10 cellular contexts compared by ENCODE assay signal in the genomic region with DNA sequence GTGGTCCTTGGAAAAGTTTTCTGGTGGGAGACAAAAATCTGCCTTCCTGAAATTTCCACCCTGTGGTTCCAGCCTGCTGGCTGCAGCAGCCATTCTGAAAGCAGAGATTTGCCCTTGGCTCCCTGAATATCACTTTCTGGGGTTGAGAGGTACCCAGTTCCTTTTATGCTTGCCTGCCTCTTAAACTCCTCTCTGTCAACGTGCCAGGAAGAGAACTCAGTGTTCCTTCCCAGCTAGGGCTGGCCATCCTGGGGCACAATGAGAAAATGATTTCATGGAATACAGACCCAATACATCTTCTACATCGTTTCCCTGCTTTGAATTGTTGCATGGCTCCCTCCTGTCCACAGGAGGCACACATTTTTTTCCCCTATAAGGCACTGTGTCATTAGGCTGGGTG. TPM values are rescaled to one million over a fixed set of nuclear protein-coding genes. Genes with fewer than 3 reads are reported as not detected.
DNase-seq lines count a peak whose midpoint lies in the region; ATAC-seq and TF ChIP-seq lines count a peak whose summit lies in the region.
"Had no signal": no experiment of that assay in that cellular context is flagged by ENCODE, and none has a peak within 500 bp of the region (broad histone marks: within the 10 kb centered on the region; RNA-seq: fewer than 3 reads in every experiment).

No MANE protein-coding gene starts in this region.

- H3K27me3 ChIP-seq in lower lobe of right lung (ENCODE audit: low read depth) (no peaks in the 10 kb centered on the region), testis (no peaks in the 10 kb centered on the region)

- POLR2A ChIA-PET in activated B cell treated with CpG ODN at 0.5 μM for 24 hours (lab: Charles Lee): interaction anchor here (1.8 kb wide), 1 partner anchor 17 kb away, joined by 8 read pairs; no protein-coding TSS in a partner anchor

- H3K27ac ChIP-seq in lower lobe of right lung (peak overlapping the region; percentile 91), testis (peak overlapping the region; percentile 96 to 97)

- no peak for TF ChIP-seq POLR2A in testis (IDR thresholded peaks at IDR 0.05)

- H3K27ac Mint-ChIP-seq in activated B cell treated with CpG ODN at 0.5 μM for 24 hours: no peak overlapping the region

- peaks cover 24% of the 10 kb centered on the region for H3K4me1 ChIP-seq in lower lobe of right lung
- peaks cover 36% of the 10 kb centered on the region for H3K4me1 ChIP-seq in testis

- H3K36me3 ChIP-seq in lower lobe of right lung: no peaks in the 10 kb centered on the region
- no peaks in the 10 kb centered on the region for H3K36me3 ChIP-seq in testis (ENCODE audit: low read depth, missing control alignments)

- H3K9me3 Mint-ChIP-seq in activated T-cell treated with anti-CD3 and anti-CD28 coated beads, Interleukin-2, amount 50 U/mL, for 4 hours: no peaks in the 10 kb centered on the region
- no peaks in the 10 kb centered on the region for H3K9me3 Mint-ChIP-seq in activated B cell treated with CpG ODN at 0.5 μM for 24 hours

- H3K4me1 Mint-ChIP-seq in activated T-cell treated with anti-CD3 and anti-CD28 coated beads, Interleukin-2, amount 50 U/mL, for 4 hours (ENCODE audit: low read depth): peaks cover 11% of the 10 kb centered on the region
- H3K4me1 Mint-ChIP-seq in activated B cell treated with CpG ODN at 0.5 μM for 24 hours: peaks cover 30% of the 10 kb centered on the region

- H3K9me3 ChIP-seq in lower lobe of right lung (no peaks in the 10 kb centered on the region), testis (no peaks in the 10 kb centered on the region)

- TF ChIP-seq CTCF in activated B cell treated with CpG ODN at 0.5 μM for 24 hours (IDR thresholded peaks at IDR 0.05) (no peak), lower lobe of right lung (IDR thresholded peaks at IDR 0.05) (no peak), testis (IDR thresholded peaks at IDR 0.05) (no peak), GM20000 (IDR thresholded peaks at IDR 0.05; ENCODE audit: extremely low read depth, missing control alignments) (no peak)

- no peaks in the 10 kb centered on the region for H3K27me3 Mint-ChIP-seq in activated T-cell treated with anti-CD3 and anti-CD28 coated beads, Interleukin-2, amount 50 U/mL, for 4 hours (ENCODE audit: low read depth)
- H3K27me3 Mint-ChIP-seq in activated B cell treated with CpG ODN at 0.5 μM for 24 hours: peaks cover 2% of the 10 kb centered on the region

- intact Hi-C loops in activated B cell treated with CpG ODN at 0.5 μM for 24 hours (cut with micrococcal nuclease) (loop anchor here (10.0 kb wide), 1 partner anchor 270 kb away; no protein-coding TSS in a partner anchor), lower lobe of right lung (cut with DNase I) (no loop called here), testis (cut with DNase I; ENCODE audit: low total_unique reads) (no loop called here)

- ATAC-seq in activated T-cell treated with anti-CD3 and anti-CD28 coated beads, Interleukin-2, amount 50 U/mL, for 4 hours: no peak
- ATAC-seq in activated B cell treated with CpG ODN at 0.5 μM for 24 hours (ENCODE audit: low read depth) (no peak), lower lobe of right lung (no peak), GM21360 (IDR thresholded peaks at IDR 0.05; ENCODE audit: unreplicated experiment) (no peak)

- H3K4me3 Mint-ChIP-seq in activated T-cell treated with anti-CD3 and anti-CD28 coated beads, Interleukin-2, amount 50 U/mL, for 4 hours: peak overlapping the region; percentile 87
- peak overlapping the region; percentile 91 for H3K4me3 Mint-ChIP-seq in activated B cell treated with CpG ODN at 0.5 μM for 24 hours

- no peak for DNase-seq in activated T-cell treated with anti-CD3 and anti-CD28 coated beads, Interleukin-2, amount 50 U/mL, for 4 hours
- DNase-seq in activated T-cell treated with anti-CD3 and anti-CD28 coated beads for 4 hours: no peak
- no peak for DNase-seq in activated B cell treated with CpG ODN at 0.5 μM for 24 hours
- DNase-seq in lower lobe of right lung: no peak
- peak; percentile 44 for DNase-seq in testis
- DNase-seq in GM20000 (ENCODE audit: low spot score): no peak
- DNase-seq in NAMALWA (ENCODE audit: low spot score): no peak
- DNase-seq: activated naive CD4-positive, alpha-beta T cell; KG1 had no signal

- no peak overlapping the region for H3K4me3 ChIP-seq in lower lobe of right lung
- H3K4me3 ChIP-seq in testis: no peak overlapping the region

- H3K36me3 Mint-ChIP-seq in activated T-cell treated with anti-CD3 and anti-CD28 coated beads, Interleukin-2, amount 50 U/mL, for 4 hours (ENCODE audit: insufficient read depth): no peaks in the 10 kb centered on the region
- H3K36me3 Mint-ChIP-seq in activated B cell treated with CpG ODN at 0.5 μM for 24 hours (ENCODE audit: low read depth): peaks cover 15% of the 10 kb centered on the region

- CTCF ChIA-PET in activated B cell treated with CpG ODN at 0.5 μM for 24 hours (lab: Charles Lee): interaction anchor here (1.0 to 1.8 kb wide), 3 partner anchors 16 to 29 kb away, joined by 3 to 10 read pairs (median 3); a partner anchor contains a TSS

- WGBS in testis, 2 donors: 3 to 13% methylated on average over 2 of the region's 2 CpGs

RNA-seq across cellular contexts. Expression of a gene that starts 1.6 kb away (rescaled TPM):
- 10 to 100 TPM; 11.6 to 13.7 (median 13.1) TPM for total RNA-seq in activated T-cell treated with anti-CD3 and anti-CD28 coated beads, Interleukin-2, amount 50 U/mL, for 4 hours
- total RNA-seq in activated B cell treated with CpG ODN at 0.5 μM for 24 hours (11.2 and 14.0 TPM in 2 replicates), lower lobe of right lung (6.5 TPM), testis (10 to 100 TPM; 24.6 to 30.2 TPM)
- 38.6 TPM for polyA plus RNA-seq in testis (ENCODE audit: insufficient read depth, low read depth, low replicate concordance)

RNA-seq across cellular contexts. Expression of a gene that starts 29.3 kb away (rescaled TPM):
- 10 to 100 TPM; 10.4 to 11.8 (median 11.4) TPM for total RNA-seq in activated T-cell treated with anti-CD3 and anti-CD28 coated beads, Interleukin-2, amount 50 U/mL, for 4 hours
- total RNA-seq in activated B cell treated with CpG ODN at 0.5 μM for 24 hours (20.8 and 21.4 TPM in 2 replicates), lower lobe of right lung (30.4 TPM), testis (10 to 100 TPM; 65.3 to 70.7 TPM)
- 202 TPM for polyA plus RNA-seq in testis (ENCODE audit: insufficient read depth, low read depth, low replicate concordance)
